24 cellular contexts compared by ENCODE assay signal in genomic region chr12:95529693-95530225, GRCh38.
"Had no signal": no experiment of that assay in that cellular context is flagged by ENCODE, and none has a peak within 500 bp of the region (broad histone marks: within the 10 kb centered on the region; RNA-seq: fewer than 3 reads in every experiment).

No MANE protein-coding gene starts in this region.

- H3K9me3 ChIP-seq: ovary, psoas muscle, tibial nerve had no signal

- H2AFZ ChIP-seq: neural progenitor cell had no signal

- ATAC-seq: left lobe of liver, psoas muscle, right cardiac atrium had no signal

- H3K4me3 Mint-ChIP-seq: activated B cell treated with CpG ODN at 0.5 μM for 24 hours; activated CD4-positive, alpha-beta memory T cell treated with anti-CD3 and anti-CD28 coated beads for 36 hours; activated naive CD8-positive, alpha-beta T cell treated with anti-CD3 and anti-CD28 coated beads for 36 hours; endodermal cell; neural progenitor cell; stimulated activated naive CD8-positive, alpha-beta T cell treated with anti-CD3 and anti-CD28 coated beads, Interleukin-15, Interleukin-2, amounts not matched to agents 100 ng/mL and 50 ng/mL, for 24 hours had no signal

- H3K36me3 ChIP-seq: ovary had no signal

- H3K36me3 Mint-ChIP-seq: activated CD4-positive, alpha-beta memory T cell treated with anti-CD3 and anti-CD28 coated beads for 36 hours had no signal

- H3K4me1 ChIP-seq: neural progenitor cell, psoas muscle had no signal

- H3K9me3 Mint-ChIP-seq: activated B cell treated with CpG ODN at 0.5 μM for 24 hours; activated CD4-positive, alpha-beta memory T cell treated with anti-CD3 and anti-CD28 coated beads for 36 hours; activated naive CD8-positive, alpha-beta T cell treated with anti-CD3 and anti-CD28 coated beads for 36 hours; endodermal cell; neural progenitor cell; stimulated activated naive CD8-positive, alpha-beta T cell treated with anti-CD3 and anti-CD28 coated beads, Interleukin-15, Interleukin-2, amounts not matched to agents 100 ng/mL and 50 ng/mL, for 24 hours had no signal

- H3K27me3 ChIP-seq: neural progenitor cell, ovary, tibial nerve had no signal

- H3K27me3 Mint-ChIP-seq: activated B cell treated with CpG ODN at 0.5 μM for 24 hours; activated CD4-positive, alpha-beta memory T cell treated with anti-CD3 and anti-CD28 coated beads for 36 hours; activated naive CD8-positive, alpha-beta T cell treated with anti-CD3 and anti-CD28 coated beads for 36 hours; stimulated activated naive CD8-positive, alpha-beta T cell treated with anti-CD3 and anti-CD28 coated beads, Interleukin-15, Interleukin-2, amounts not matched to agents 100 ng/mL and 50 ng/mL, for 24 hours had no signal

- H3K9ac ChIP-seq: neural progenitor cell had no signal

- DNase-seq: activated B cell treated with CpG ODN at 0.5 μM for 24 hours; activated CD4-positive, alpha-beta memory T cell treated with anti-CD3 and anti-CD28 coated beads for 36 hours; activated CD4-positive, alpha-beta T cell treated with anti-CD3 and anti-CD28 coated beads for 4 hours; activated naive CD4-positive, alpha-beta T cell; activated naive CD8-positive, alpha-beta T cell treated with anti-CD3 and anti-CD28 coated beads for 36 hours; amygdala; endodermal cell; glutamatergic neuron; hypothalamus; kidney; midbrain; ovary; psoas muscle; right cardiac atrium; stimulated activated CD4-positive, alpha-beta T cell treated with anti-CD3 and anti-CD28 coated beads, Interleukin-15, amount 100 ng/mL, for 24 hours; stimulated activated CD4-positive, alpha-beta T cell treated with anti-CD3 and anti-CD28 coated beads, Interleukin-2, amount 100 ng/mL, for 48 hours; SW 1271 had no signal

- H3K4me1 Mint-ChIP-seq: activated B cell treated with CpG ODN at 0.5 μM for 24 hours had no signal

- H3K4me3 ChIP-seq: lung, neural progenitor cell, ovary, psoas muscle, skin epidermis, tibial nerve had no signal

- H3K4me2 ChIP-seq: neural progenitor cell had no signal

- H3K27ac ChIP-seq: epithelial cell of prostate, neural progenitor cell, ovary, psoas muscle, skin epidermis, tibial nerve had no signal

- H3K27ac Mint-ChIP-seq: activated B cell treated with CpG ODN at 0.5 μM for 24 hours; activated CD4-positive, alpha-beta memory T cell treated with anti-CD3 and anti-CD28 coated beads for 36 hours; activated naive CD8-positive, alpha-beta T cell treated with anti-CD3 and anti-CD28 coated beads for 36 hours; endodermal cell; neural progenitor cell; stimulated activated naive CD8-positive, alpha-beta T cell treated with anti-CD3 and anti-CD28 coated beads, Interleukin-15, Interleukin-2, amounts not matched to agents 100 ng/mL and 50 ng/mL, for 24 hours had no signal
